Comparison of ENCODE assay signal across 14 cellular contexts in the genomic region with DNA sequence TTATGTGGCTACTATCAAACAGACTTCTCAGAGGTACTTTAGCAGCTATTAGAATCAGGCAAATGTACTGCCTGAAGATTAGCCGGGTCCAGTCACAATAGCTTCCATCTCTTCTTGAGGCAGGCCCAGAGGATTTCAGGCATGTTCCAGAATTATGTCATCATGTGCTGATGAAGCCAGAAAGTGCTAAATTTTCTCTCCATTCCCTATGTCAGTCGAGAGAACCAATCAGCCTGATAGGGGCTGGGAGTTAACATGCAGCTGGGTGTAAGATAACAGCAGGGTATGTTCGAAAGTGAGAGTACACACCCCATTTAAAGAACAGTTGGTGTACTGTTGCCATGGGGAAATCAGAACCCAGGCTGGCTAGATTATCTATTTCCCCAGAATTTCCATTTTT. TPM values are rescaled to one million over a fixed set of nuclear protein-coding genes. Genes with fewer than 3 reads are reported as not detected.
DNase-seq lines count a peak whose midpoint lies in the region; ATAC-seq and TF ChIP-seq lines count a peak whose summit lies in the region.
"Had no signal": no experiment of that assay in that cellular context is flagged by ENCODE, and none has a peak within 500 bp of the region (broad histone marks: within the 10 kb centered on the region; RNA-seq: fewer than 3 reads in every experiment).

No MANE protein-coding gene starts in this region.

- ATAC-seq in GM21381 (IDR thresholded peaks at IDR 0.05; ENCODE audit: unreplicated experiment), result peak; percentile 64
- peak; percentile 79 for ATAC-seq in HG03469 (IDR thresholded peaks at IDR 0.05; ENCODE audit: unreplicated experiment)
- peak; percentile 97 to 98 for ATAC-seq in stimulated activated naive B cell treated with anti-CD40 and anti-IgM and Interleukin-4, amounts not matched to agents 10 μg/mL and 1 μg/mL and 100 μg/mL, for 72 hours (replicated peaks)
- ATAC-seq in natural killer cell treated with Interleukin-12 subunit alpha and Interleukin-12 subunit beta and Interleukin-15 and Interleukin-18, amount 100 ng/mL, for 72 hours, result no peak
- no peak for ATAC-seq in HG03095 (IDR thresholded peaks at IDR 0.05; ENCODE audit: unreplicated experiment)
- ATAC-seq: body of pancreas had no signal

- no peaks in the 10 kb centered on the region for H3K9me3 Mint-ChIP-seq in stimulated activated naive B cell treated with anti-CD40 and anti-IgM and Interleukin-4, amounts not matched to agents 10 μg/mL and 1 μg/mL and 100 μg/mL, for 72 hours
- no peaks in the 10 kb centered on the region for H3K9me3 Mint-ChIP-seq in natural killer cell treated with Interleukin-12 subunit alpha and Interleukin-12 subunit beta and Interleukin-15 and Interleukin-18, amount 100 ng/mL, for 72 hours
- H3K9me3 Mint-ChIP-seq: IgD-negative memory B cell had no signal

- DNase-seq in fibroblast of pulmonary artery (ENCODE audit: low read depth) (peak; percentile 36), NCI-H187 (lab: John Stamatoyannopoulos, UW) (no peak)
- no peak for DNase-seq in stimulated activated naive B cell treated with anti-CD40 and anti-IgM and Interleukin-4, amounts not matched to agents 10 μg/mL and 1 μg/mL and 100 μg/mL, for 72 hours
- DNase-seq in natural killer cell treated with Interleukin-12 subunit alpha and Interleukin-12 subunit beta and Interleukin-15 and Interleukin-18, amount 100 ng/mL, for 72 hours (ENCODE audit: low spot score), result no peak
- DNase-seq: body of pancreas, NCI-H2029 treated with DMSO at 0.1 percent for 48 hours, PC-9, T1000, thyroid gland had no signal

- peaks cover 0 to 7% of the 10 kb centered on the region in 2 donors for H3K27me3 Mint-ChIP-seq in stimulated activated naive B cell treated with anti-CD40 and anti-IgM and Interleukin-4, amounts not matched to agents 10 μg/mL and 1 μg/mL and 100 μg/mL, for 72 hours
- H3K27me3 Mint-ChIP-seq in natural killer cell treated with Interleukin-12 subunit alpha and Interleukin-12 subunit beta and Interleukin-15 and Interleukin-18, amount 100 ng/mL, for 72 hours, result peaks cover 6 to 20% of the 10 kb centered on the region in 2 donors

- H3K27ac Mint-ChIP-seq in stimulated activated naive B cell treated with anti-CD40 and anti-IgM and Interleukin-4, amounts not matched to agents 10 μg/mL and 1 μg/mL and 100 μg/mL, for 72 hours, result peak overlapping the region; percentile 69
- H3K27ac Mint-ChIP-seq in natural killer cell treated with Interleukin-12 subunit alpha and Interleukin-12 subunit beta and Interleukin-15 and Interleukin-18, amount 100 ng/mL, for 72 hours, result no peak overlapping the region
- H3K27ac Mint-ChIP-seq: IgD-negative memory B cell had no signal

- no peak overlapping the region for H3K4me3 Mint-ChIP-seq in stimulated activated naive B cell treated with anti-CD40 and anti-IgM and Interleukin-4, amounts not matched to agents 10 μg/mL and 1 μg/mL and 100 μg/mL, for 72 hours
- H3K4me3 Mint-ChIP-seq in natural killer cell treated with Interleukin-12 subunit alpha and Interleukin-12 subunit beta and Interleukin-15 and Interleukin-18, amount 100 ng/mL, for 72 hours, result no peak overlapping the region
- H3K4me3 Mint-ChIP-seq: IgD-negative memory B cell had no signal

- TF ChIP-seq CTCF in fibroblast of pulmonary artery (IDR thresholded peaks at IDR 0.05; ENCODE audit: low read length, missing control alignments), result no peak

- peaks cover 8% of the 10 kb centered on the region in 2 donors for H3K4me1 Mint-ChIP-seq in stimulated activated naive B cell treated with anti-CD40 and anti-IgM and Interleukin-4, amounts not matched to agents 10 μg/mL and 1 μg/mL and 100 μg/mL, for 72 hours
- H3K4me1 Mint-ChIP-seq in natural killer cell treated with Interleukin-12 subunit alpha and Interleukin-12 subunit beta and Interleukin-15 and Interleukin-18, amount 100 ng/mL, for 72 hours (ENCODE audit: low read depth in 2 of 2), result no peaks in the 10 kb centered on the region

- peaks cover 0 to 1% of the 10 kb centered on the region in 2 donors for H3K36me3 Mint-ChIP-seq in stimulated activated naive B cell treated with anti-CD40 and anti-IgM and Interleukin-4, amounts not matched to agents 10 μg/mL and 1 μg/mL and 100 μg/mL, for 72 hours
- H3K36me3 Mint-ChIP-seq in natural killer cell treated with Interleukin-12 subunit alpha and Interleukin-12 subunit beta and Interleukin-15 and Interleukin-18, amount 100 ng/mL, for 72 hours, result no peaks in the 10 kb centered on the region

- H3K4me3 ChIP-seq in fibroblast of pulmonary artery (replicated peaks; ENCODE audit: low read depth, low read length), result no peak overlapping the region
- H3K4me3 ChIP-seq: body of pancreas, PC-9, thyroid gland had no signal

RNA-seq across cellular contexts. Expression of gene MYH15, which starts 48.8 kb away (rescaled TPM):
- total RNA-seq in natural killer cell treated with Interleukin-12 subunit alpha and Interleukin-12 subunit beta and Interleukin-15 and Interleukin-18, amount 100 ng/mL, for 72 hours, result 1 to 10 TPM in 1 of 2 donors, under 1 TPM in 1; 0.14 to 1.1 TPM
- total RNA-seq: body of pancreas, kidney epithelial cell had no signal

Comparison
In these comparisons a context has a peak if more than half of its experiments do, and no peak if none do; other contexts are left out.
1. ATAC-seq: peak in GM21381 (single experiment), HG03469 (single experiment) and stimulated activated naive B cell treated with anti-CD40 and anti-IgM and Interleukin-4, amounts not matched to agents 10 μg/mL and 1 μg/mL and 100 μg/mL, for 72 hours (2 of 2); none in natural killer cell treated with Interleukin-12 subunit alpha and Interleukin-12 subunit beta and Interleukin-15 and Interleukin-18, amount 100 ng/mL, for 72 hours (0 of 2) and HG03095 (single experiment).